ENCODE assay signal across 14 cellular contexts in the genomic region with DNA sequence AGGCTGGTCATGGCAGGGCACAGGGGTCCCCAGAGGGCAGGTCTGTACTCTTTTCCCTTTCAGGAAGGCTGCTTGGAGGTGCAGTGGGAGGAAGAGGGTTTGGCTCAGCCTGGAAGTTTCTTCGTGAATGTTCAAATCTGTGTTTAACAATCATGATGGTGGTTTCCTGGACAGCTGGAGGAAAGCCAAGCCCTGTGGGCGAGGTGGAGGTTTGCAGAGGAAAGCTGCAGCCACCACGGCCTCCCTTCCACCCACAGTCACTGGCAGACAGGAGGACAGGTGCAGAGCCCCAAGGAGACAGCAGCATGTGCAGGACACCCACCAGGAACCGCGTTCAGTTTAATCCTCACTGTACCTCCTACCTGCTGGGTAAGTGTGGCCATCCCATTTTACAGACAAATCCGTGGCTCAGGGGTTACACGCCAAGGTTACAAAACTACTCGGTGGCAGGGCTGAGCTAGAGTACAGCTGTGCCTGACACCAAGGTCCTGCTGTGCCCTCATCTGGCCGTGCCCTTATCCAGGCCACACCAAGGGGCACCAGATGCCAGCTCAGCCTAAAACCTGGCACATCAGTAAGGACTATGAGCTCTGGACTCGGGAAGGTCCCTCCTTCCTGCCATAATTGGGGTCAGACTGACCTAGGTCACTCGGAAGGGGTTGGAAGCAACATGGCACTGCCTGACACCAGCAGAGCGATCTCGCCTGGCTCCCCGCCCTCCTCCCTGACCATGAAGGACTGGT. TPM values are rescaled to one million over a fixed set of nuclear protein-coding genes. Genes with fewer than 3 reads are reported as not detected.
DNase-seq lines count a peak whose midpoint lies in the region; ATAC-seq and TF ChIP-seq lines count a peak whose summit lies in the region.
"Had no signal": no experiment of that assay in that cellular context is flagged by ENCODE, and none has a peak within 500 bp of the region (broad histone marks: within the 10 kb centered on the region; RNA-seq: fewer than 3 reads in every experiment).

No MANE protein-coding gene starts in this region.

- peaks cover 2 to 4% of the 10 kb centered on the region in 2 donors for H3K4me1 ChIP-seq in neuronal stem cell (ENCODE audit: control insufficient read depth in 2 of 2, insufficient read depth in 1 of 2, low read depth in 1 of 2, low read length in 2 of 2)

- peak overlapping the region; percentile 52 for H3K23ac ChIP-seq in neuronal stem cell (ENCODE audit: low read depth, low read length, poor library complexity)

- no peak for ATAC-seq in GM19328 (IDR thresholded peaks at IDR 0.05; ENCODE audit: unreplicated experiment)
- no peak for ATAC-seq in HG03159 (IDR thresholded peaks at IDR 0.05; ENCODE audit: unreplicated experiment)
- ATAC-seq in GM21390 (IDR thresholded peaks at IDR 0.05; ENCODE audit: unreplicated experiment) = no peak

- H3K14ac ChIP-seq in neuronal stem cell (ENCODE audit: low read length) = no peak overlapping the region

- no peak overlapping the region for H3K4me3 Mint-ChIP-seq in activated CD4-positive, alpha-beta memory T cell treated with anti-CD3 and anti-CD28 coated beads, Interleukin-2, amount 10 ng/mL, durations not matched to agents 7 days and 5 days
- H3K4me3 Mint-ChIP-seq in activated CD4-positive, alpha-beta memory T cell treated with anti-CD3 and anti-CD28 coated beads for 36 hours = no peak overlapping the region
- H3K4me3 Mint-ChIP-seq: type B pancreatic cell had no signal

- H3K4ac ChIP-seq in neuronal stem cell (ENCODE audit: low read length) = no peak overlapping the region

- no peaks in the 10 kb centered on the region for H3K27me3 Mint-ChIP-seq in activated CD4-positive, alpha-beta memory T cell treated with anti-CD3 and anti-CD28 coated beads, Interleukin-2, amount 10 ng/mL, durations not matched to agents 7 days and 5 days
- H3K27me3 Mint-ChIP-seq in activated CD4-positive, alpha-beta memory T cell treated with anti-CD3 and anti-CD28 coated beads for 36 hours = no peaks in the 10 kb centered on the region
- H3K27me3 Mint-ChIP-seq: type B pancreatic cell had no signal

- H2BK5ac ChIP-seq in neuronal stem cell (ENCODE audit: low read length) = no peak overlapping the region

- no peaks in the 10 kb centered on the region for H3K79me1 ChIP-seq in neuronal stem cell (ENCODE audit: low read depth, low read length)

- H4K91ac ChIP-seq in neuronal stem cell (ENCODE audit: low read depth, low read length, poor library complexity) = no peak overlapping the region

- no peak overlapping the region for H2BK15ac ChIP-seq in neuronal stem cell (ENCODE audit: low read length)

- H3K9me3 Mint-ChIP-seq in activated CD4-positive, alpha-beta memory T cell treated with anti-CD3 and anti-CD28 coated beads, Interleukin-2, amount 10 ng/mL, durations not matched to agents 7 days and 5 days = no peaks in the 10 kb centered on the region
- H3K9me3 Mint-ChIP-seq in activated CD4-positive, alpha-beta memory T cell treated with anti-CD3 and anti-CD28 coated beads for 36 hours = no peaks in the 10 kb centered on the region
- H3K9me3 Mint-ChIP-seq: type B pancreatic cell had no signal

- DNase-seq in activated CD4-positive, alpha-beta memory T cell treated with anti-CD3 and anti-CD28 coated beads, Interleukin-2, amount 10 ng/mL, durations not matched to agents 7 days and 5 days = no peak
- DNase-seq in activated CD4-positive, alpha-beta memory T cell treated with anti-CD3 and anti-CD28 coated beads for 36 hours = no peak
- DNase-seq in NCI-H226 = peak; percentile 20
- DNase-seq in cardiac fibroblast (ENCODE audit: low read depth in 2 of 2) = peak; percentile 27 to 41
- no peak for DNase-seq in neuronal stem cell (ENCODE audit: low spot score)
- DNase-seq: effector memory CD4-positive, alpha-beta T cell; KG1; NCI-H1930 had no signal

- POLR2A ChIA-PET in activated CD4-positive, alpha-beta memory T cell treated with anti-CD3 and anti-CD28 coated beads, Interleukin-2, amount 10 ng/mL, durations not matched to agents 7 days and 5 days (lab: Charles Lee) = no interaction called here
- POLR2A ChIA-PET in activated CD4-positive, alpha-beta memory T cell treated with anti-CD3 and anti-CD28 coated beads for 36 hours (lab: Charles Lee) = no interaction called here

- H4K8ac ChIP-seq in neuronal stem cell (ENCODE audit: low read depth, low read length) = no peak overlapping the region

- no peak overlapping the region for H3K18ac ChIP-seq in neuronal stem cell (ENCODE audit: low read length)

- H2BK12ac ChIP-seq in neuronal stem cell (ENCODE audit: low read length) = no peak overlapping the region

- no peak overlapping the region for H3K9ac ChIP-seq in neuronal stem cell (ENCODE audit: low read depth, low read length, poor library complexity)

- H3K36me3 Mint-ChIP-seq in activated CD4-positive, alpha-beta memory T cell treated with anti-CD3 and anti-CD28 coated beads, Interleukin-2, amount 10 ng/mL, durations not matched to agents 7 days and 5 days (ENCODE audit: low read depth) = peaks cover 56% of the 10 kb centered on the region
- H3K36me3 Mint-ChIP-seq in activated CD4-positive, alpha-beta memory T cell treated with anti-CD3 and anti-CD28 coated beads for 36 hours = peaks cover 27% of the 10 kb centered on the region

- H2AK5ac ChIP-seq in neuronal stem cell (ENCODE audit: low read depth, low read length) = no peak overlapping the region

- peak overlapping the region; percentile 36 for H3K27ac Mint-ChIP-seq in activated CD4-positive, alpha-beta memory T cell treated with anti-CD3 and anti-CD28 coated beads, Interleukin-2, amount 10 ng/mL, durations not matched to agents 7 days and 5 days
- no peak overlapping the region for H3K27ac Mint-ChIP-seq in activated CD4-positive, alpha-beta memory T cell treated with anti-CD3 and anti-CD28 coated beads for 36 hours

- H3K4me1 Mint-ChIP-seq in activated CD4-positive, alpha-beta memory T cell treated with anti-CD3 and anti-CD28 coated beads, Interleukin-2, amount 10 ng/mL, durations not matched to agents 7 days and 5 days = peaks cover 19% of the 10 kb centered on the region
- peaks cover 16% of the 10 kb centered on the region for H3K4me1 Mint-ChIP-seq in activated CD4-positive, alpha-beta memory T cell treated with anti-CD3 and anti-CD28 coated beads for 36 hours (ENCODE audit: low read depth)

- no peak overlapping the region for H3K4me3 ChIP-seq in cardiac fibroblast (replicated peaks in 1 of 2; ENCODE audit: low read depth in 2 of 2, low read length in 2 of 2)
- no peak overlapping the region for H3K4me3 ChIP-seq in neuronal stem cell (ENCODE audit: low read length in 2 of 2)
- H3K4me3 ChIP-seq: heart left ventricle had no signal

- no peaks in the 10 kb centered on the region for H3K27me3 ChIP-seq in neuronal stem cell (ENCODE audit: control insufficient read depth in 3 of 3, insufficient read depth in 3 of 3, low read depth in 1 of 3, low read length in 3 of 3)
- H3K27me3 ChIP-seq: heart left ventricle, neutrophil had no signal

- intact Hi-C loops in activated CD4-positive, alpha-beta memory T cell treated with anti-CD3 and anti-CD28 coated beads for 36 hours (cut with micrococcal nuclease) = no loop called here

- no peak overlapping the region for H2AFZ ChIP-seq in neuronal stem cell (ENCODE audit: low read length)

- CTCF ChIA-PET in activated CD4-positive, alpha-beta memory T cell treated with anti-CD3 and anti-CD28 coated beads, Interleukin-2, amount 10 ng/mL, durations not matched to agents 7 days and 5 days (lab: Charles Lee) = interaction anchor here (0.5 kb wide), 1 partner anchor 61 kb away, joined by 5 read pairs; no protein-coding TSS in a partner anchor
- CTCF ChIA-PET in activated CD4-positive, alpha-beta memory T cell treated with anti-CD3 and anti-CD28 coated beads for 36 hours (lab: Charles Lee) = no interaction called here

- H3K27ac ChIP-seq in neuronal stem cell (replicated peaks; ENCODE audit: low read length) = no peak overlapping the region
- H3K27ac ChIP-seq: neutrophil had no signal

- H3K9me3 ChIP-seq in neuronal stem cell (replicated peaks in 1 of 2; ENCODE audit: control insufficient read depth in 2 of 2, insufficient read depth in 1 of 2, low read depth in 1 of 2, low read length in 2 of 2) = no peaks in the 10 kb centered on the region
- H3K9me3 ChIP-seq: heart left ventricle, neutrophil had no signal

- no peak overlapping the region for H3K4me2 ChIP-seq in neuronal stem cell (ENCODE audit: insufficient read depth, low read length, poor library complexity, severe bottlenecking)

- TF ChIP-seq CTCF in cardiac fibroblast (IDR thresholded peaks at IDR 0.05; ENCODE audit: low read depth, low read length) = no peak

- WGBS in neuronal stem cell (ENCODE audit: extremely low coverage in 2 of 2, insufficient read length in 2 of 2, insufficient replicate concordance in 1 of 2), 2 donors = no CpG with 5 or more reads among the region's 14 CpGs

- H2BK120ac ChIP-seq in neuronal stem cell (ENCODE audit: low read depth, low read length) = no peak overlapping the region

- H3K36me3 ChIP-seq in neuronal stem cell (replicated peaks in 1 of 2; ENCODE audit: control insufficient read depth in 2 of 2, insufficient read depth in 2 of 2, low read length in 2 of 2) = peaks cover 51 to 87% of the 10 kb centered on the region in 2 donors

RNA-seq across cellular contexts. Expression of a gene that starts 34.1 kb away (rescaled TPM):
- total RNA-seq in activated CD4-positive, alpha-beta memory T cell treated with anti-CD3 and anti-CD28 coated beads, Interleukin-2, amount 10 ng/mL, durations not matched to agents 7 days and 5 days = 100 to 1,000 TPM; 125 to 128 TPM
- total RNA-seq in activated CD4-positive, alpha-beta memory T cell treated with anti-CD3 and anti-CD28 coated beads for 36 hours = 100 to 1,000 TPM in 1 of 2 experiments, 10 to 100 TPM in 1; 98.1 to 102 TPM
- 103 TPM for polyA plus RNA-seq in neuronal stem cell (2013, experiment 1 of 2)
- 101 TPM for polyA plus RNA-seq in neuronal stem cell (2013, experiment 2 of 2)

RNA-seq across cellular contexts. Expression of a gene that starts 34.2 kb away (rescaled TPM):
- total RNA-seq in activated CD4-positive, alpha-beta memory T cell treated with anti-CD3 and anti-CD28 coated beads, Interleukin-2, amount 10 ng/mL, durations not matched to agents 7 days and 5 days = 10 to 100 TPM; 19.7 to 22.5 TPM
- total RNA-seq in activated CD4-positive, alpha-beta memory T cell treated with anti-CD3 and anti-CD28 coated beads for 36 hours = 10 to 100 TPM; 24.4 to 26.2 TPM
- polyA plus RNA-seq in neuronal stem cell (2013, experiment 1 of 2) = 15.0 TPM
- polyA plus RNA-seq in neuronal stem cell (2013, experiment 2 of 2) = 14.5 TPM

RNA-seq across cellular contexts. Expression of a gene that starts 58.2 kb away (rescaled TPM):
- total RNA-seq in activated CD4-positive, alpha-beta memory T cell treated with anti-CD3 and anti-CD28 coated beads, Interleukin-2, amount 10 ng/mL, durations not matched to agents 7 days and 5 days = not detected
- total RNA-seq in activated CD4-positive, alpha-beta memory T cell treated with anti-CD3 and anti-CD28 coated beads for 36 hours = 1 to 10 TPM in 1 of 2 experiments, under 1 TPM in 1; 0.77 to 1.2 TPM
- 58.3 TPM for polyA plus RNA-seq in neuronal stem cell (2013, experiment 1 of 2)
- polyA plus RNA-seq in neuronal stem cell (2013, experiment 2 of 2) = 56.2 TPM

Comparison
In these comparisons a context has a peak if more than half of its experiments do, and no peak if none do; other contexts are left out.
1. DNase-seq: peak in NCI-H226 (single experiment) and cardiac fibroblast (2 of 2); none in activated CD4-positive, alpha-beta memory T cell treated with anti-CD3 and anti-CD28 coated beads, Interleukin-2, amount 10 ng/mL, durations not matched to agents 7 days and 5 days (single experiment), activated CD4-positive, alpha-beta memory T cell treated with anti-CD3 and anti-CD28 coated beads for 36 hours (single experiment) and neuronal stem cell (single experiment).